In the genomic region with DNA sequence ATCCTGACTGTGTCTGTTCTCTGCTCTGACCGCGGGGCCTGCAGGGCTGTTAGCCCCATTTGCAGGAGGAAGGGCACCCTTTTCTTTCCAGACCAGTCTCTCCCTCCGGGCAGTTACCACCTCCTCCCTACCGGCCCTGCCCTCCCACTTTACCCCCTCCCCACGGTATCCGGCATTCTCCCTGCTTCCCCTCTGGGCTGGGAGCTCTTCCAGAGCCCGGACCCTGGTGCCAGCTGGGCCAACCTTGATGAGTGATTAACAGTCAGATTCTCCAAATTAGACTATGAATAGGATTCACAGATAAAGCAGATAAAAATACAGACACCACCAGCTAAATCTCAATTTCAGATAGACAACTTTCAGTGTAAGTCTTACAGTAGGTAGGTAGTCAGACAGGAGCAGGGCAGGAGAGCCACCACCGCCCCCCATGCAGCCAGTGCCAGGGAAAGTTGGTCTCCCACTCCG, we compare ENCODE assay signal across 19 cellular contexts. TPM values are rescaled to one million over a fixed set of nuclear protein-coding genes. Genes with fewer than 3 reads are reported as not detected.
"Had no signal": no experiment of that assay in that cellular context is flagged by ENCODE, and none has a peak within 500 bp of the region (broad histone marks: within the 10 kb centered on the region; RNA-seq: fewer than 3 reads in every experiment).

No MANE protein-coding gene starts in this region.

- DNase-seq: activated CD4-positive, alpha-beta T cell treated with anti-CD3 and anti-CD28 coated beads, Interleukin-2, amount 50 U/mL, for 1 hour; activated CD8-positive, alpha-beta memory T cell treated with anti-CD3 and anti-CD28 coated beads, Interleukin-2, amount 50 U/mL, for 48 hours; activated effector memory CD4-positive, alpha-beta T cell treated with Interleukin-2 at 50 U/mL for 16 hours; activated naive CD4-positive, alpha-beta T cell treated with anti-CD3 and anti-CD28 coated beads, Interleukin-2, amount 50 U/mL, for 16 hours; activated T-cell treated with anti-CD3 and anti-CD28 coated beads, Interleukin-2, amount 50 U/mL, for 48 hours; effector memory CD4-positive, alpha-beta T cell; esophagus squamous epithelium; kidney glomerular epithelial cell; left ventricle myocardium superior; sigmoid colon; stimulated activated CD8-positive, alpha-beta memory T cell treated with anti-CD3 and anti-CD28 coated beads, Interleukin-4, amount 100 ng/mL, for 48 hours; stimulated activated naive CD4-positive, alpha-beta T cell had no signal

- H3K27ac ChIP-seq: ascending aorta, esophagus squamous epithelium, pancreas, sigmoid colon, thyroid gland had no signal

- H3K4me3 Mint-ChIP-seq: central memory CD8-positive, alpha-beta T cell; memory B cell; T-helper 1 cell treated with Interleukin-12 subunit alpha and Interleukin-12 subunit beta and Interleukin-4 antibody, amounts not matched to agents 30 μg/mL and 1 μg/mL, for 36 hours had no signal

- H3K9me3 ChIP-seq: ascending aorta, pancreas, thyroid gland had no signal

- H3K27ac Mint-ChIP-seq: memory B cell; T-helper 1 cell treated with Interleukin-12 subunit alpha and Interleukin-12 subunit beta and Interleukin-4 antibody, amounts not matched to agents 30 μg/mL and 1 μg/mL, for 36 hours had no signal

- H3K27me3 ChIP-seq: thyroid gland had no signal

- H3K36me3 ChIP-seq: ascending aorta, esophagus squamous epithelium, pancreas, sigmoid colon, thyroid gland had no signal

- ATAC-seq: activated CD4-positive, CD25-positive, alpha-beta regulatory T cell treated with anti-CD3 and anti-CD28 coated beads, Interleukin-2, amount 50 U/mL, for 24 hours had no signal

- H3K4me1 ChIP-seq: ascending aorta, pancreas had no signal

RNA-seq across cellular contexts. Expression of a gene that starts 45.9 kb away (rescaled TPM):
- total RNA-seq: ascending aorta, left ventricle myocardium superior had no signal
